ENCODE assay signal across 1 cellular context in genomic region chr4:174592985-174593335, GRCh38.
TF ChIP-seq lines count a peak whose summit lies in the region.

No MANE protein-coding gene starts in this region.

TF ChIP-seq in K562, 482 proteins besides CTCF, POLR2A, EP300 and RAD21 (continued from another document):
- TF ChIP-seq HINFP (tag; conservative IDR thresholded peaks at IDR 0.05; ENCODE audit: low read depth) = no peak
- no peak for TF ChIP-seq ZNF592 (IDR thresholded peaks at IDR 0.05)
- peak; percentile 16 for TF ChIP-seq MEIS2 (IDR thresholded peaks at IDR 0.05; ENCODE audit: partially characterized antibody)
- no peak for TF ChIP-seq HMG20A (CRISPR knock-in tag; conservative IDR thresholded peaks at IDR 0.05)
- TF ChIP-seq KDM5B (IDR thresholded peaks at IDR 0.05; ENCODE audit: insufficient replicate concordance, low read depth, low read length) = no peak
- TF ChIP-seq ELF4 (CRISPR knock-in tag; IDR thresholded peaks at IDR 0.05) = no peak
- no peak for TF ChIP-seq MYNN (IDR thresholded peaks at IDR 0.05)
- no peak for TF ChIP-seq MYNN (CRISPR knock-in tag; IDR thresholded peaks at IDR 0.05)
- no peak for TF ChIP-seq IFI16 (CRISPR knock-in tag; IDR thresholded peaks at IDR 0.05)
- TF ChIP-seq RBM25 (IDR thresholded peaks at IDR 0.05; ENCODE audit: low read depth, low read length, severe bottlenecking) = no peak
- TF ChIP-seq C11orf30 (IDR thresholded peaks at IDR 0.05; ENCODE audit: low read depth) = peak; percentile 31; the same call in 1 of the 2 replicates
- TF ChIP-seq ATF1 (CRISPR knock-in tag; IDR thresholded peaks at IDR 0.05) = no peak
- no peak for TF ChIP-seq ATF1 (tag; IDR thresholded peaks at IDR 0.05)
